9 cellular contexts compared by ENCODE assay signal in genomic region chr15:64180235-64180824, GRCh38. TPM values are rescaled to one million over a fixed set of nuclear protein-coding genes. Genes with fewer than 3 reads are reported as not detected.
DNase-seq lines count a peak whose midpoint lies in the region; ATAC-seq, FAIRE-seq and TF ChIP-seq lines count a peak whose summit lies in the region.
"Had no signal": no experiment of that assay in that cellular context is flagged by ENCODE, and none has a peak within 500 bp of the region (broad histone marks: within the 10 kb centered on the region; RNA-seq: fewer than 3 reads in every experiment).

No MANE protein-coding gene starts in this region.

- no peak for TF ChIP-seq POLR2A in endothelial cell of umbilical vein (IDR thresholded peaks at IDR 0.05; ENCODE audit: low read depth, low read length)

- no peak overlapping the region for H3K9ac ChIP-seq in endothelial cell of umbilical vein (replicated peaks; ENCODE audit: extremely low read depth, insufficient read depth, low read length)

- H3K27ac ChIP-seq in endothelial cell of umbilical vein (ENCODE audit: insufficient read depth, low read depth, low read length) = no peak overlapping the region
- H3K27ac ChIP-seq: upper lobe of left lung had no signal

- POLR2A ChIA-PET in endothelial cell of umbilical vein (lab: Charles Lee) = no interaction called here

- peak overlapping the region; percentile 13; the same call in 1 of the 2 replicates for H3K4me3 ChIP-seq in BE2C (ENCODE audit: low read depth, low read length)
- no peak overlapping the region for H3K4me3 ChIP-seq in endothelial cell of umbilical vein (replicated peaks in 1 of 3; ENCODE audit: insufficient read depth in 1 of 3, low read depth in 1 of 3, low read length in 3 of 3)
- H3K4me3 ChIP-seq: upper lobe of left lung had no signal

- H3K9me3 ChIP-seq in BE2C (no peaks in the 10 kb centered on the region), endothelial cell of umbilical vein (replicated peaks; ENCODE audit: control insufficient read depth, insufficient read depth, low read length) (no peaks in the 10 kb centered on the region)
- H3K9me3 ChIP-seq: upper lobe of left lung had no signal

- dilution Hi-C loops in endothelial cell of umbilical vein (cut with MboI; ENCODE audit: extremely low pct_ligation_motif_present, low sequenced_read_pairs) = no loop called here

- TF ChIP-seq CTCF in BE2C (IDR thresholded peaks at IDR 0.05; ENCODE audit: low read depth, low read length) = no peak
- no peak for TF ChIP-seq CTCF in endothelial cell of umbilical vein (IDR thresholded peaks at IDR 0.05; ENCODE audit: extremely low read depth in 1 of 2, insufficient read depth in 1 of 2, low read depth in 1 of 2, low read length in 2 of 2)

- H3K9me1 ChIP-seq in endothelial cell of umbilical vein (replicated peaks; ENCODE audit: control insufficient read depth, extremely low read depth, insufficient read depth, low read length) = no peaks in the 10 kb centered on the region

- no peak for FAIRE-seq in endothelial cell of umbilical vein (lab: Jason Lieb, UNC)

- no peak overlapping the region for H3K27ac Mint-ChIP-seq in stimulated activated naive CD8-positive, alpha-beta T cell treated with anti-CD3 and anti-CD28 coated beads, Interleukin-15, amount 100 ng/mL, for 72 hours

- no peaks in the 10 kb centered on the region for H4K20me1 ChIP-seq in endothelial cell of umbilical vein (replicated peaks; ENCODE audit: control insufficient read depth, extremely low read depth, insufficient read depth, low read length)

- H3K79me2 ChIP-seq in endothelial cell of umbilical vein (ENCODE audit: control insufficient read depth, insufficient read depth, low read length) = no peaks in the 10 kb centered on the region

- H3K4me3 Mint-ChIP-seq in stimulated activated naive CD8-positive, alpha-beta T cell treated with anti-CD3 and anti-CD28 coated beads, Interleukin-15, amount 100 ng/mL, for 72 hours = no peak overlapping the region

- no peak overlapping the region for H2AFZ ChIP-seq in endothelial cell of umbilical vein (ENCODE audit: low read depth, low read length)

- CTCF ChIA-PET in endothelial cell of umbilical vein (lab: Charles Lee) = no interaction called here

- H3K4me1 ChIP-seq in BE2C (peaks cover 12% of the 10 kb centered on the region; the same call in 1 of the 2 replicates), endothelial cell of umbilical vein (ENCODE audit: control insufficient read depth, extremely low read depth, insufficient read depth, low read length) (no peaks in the 10 kb centered on the region)
- H3K4me1 ChIP-seq: upper lobe of left lung had no signal

- H3K4me2 ChIP-seq in endothelial cell of umbilical vein (ENCODE audit: insufficient read depth, low read length) = no peak overlapping the region

- H3K27me3 ChIP-seq in BE2C (no peaks in the 10 kb centered on the region), endothelial cell of umbilical vein (ENCODE audit: control insufficient read depth in 2 of 2, insufficient read depth in 2 of 2, low read length in 2 of 2) (no peaks in the 10 kb centered on the region)
- H3K27me3 ChIP-seq: upper lobe of left lung had no signal

- H3K36me3 ChIP-seq in BE2C (peaks cover 3% of the 10 kb centered on the region; the same call in 1 of the 2 replicates), endothelial cell of umbilical vein (ENCODE audit: control insufficient read depth in 2 of 2, extremely low read depth in 1 of 2, insufficient read depth in 2 of 2, low read length in 2 of 2) (peaks cover 5 to 16% of the 10 kb centered on the region in 2 experiments)

- H3K4me1 Mint-ChIP-seq in stimulated activated naive CD8-positive, alpha-beta T cell treated with anti-CD3 and anti-CD28 coated beads, Interleukin-15, amount 100 ng/mL, for 72 hours = no peaks in the 10 kb centered on the region

- no TSS peak for BruUV-seq in endothelial cell of umbilical vein (replicated peaks; lab: Mats Ljungman, UMichigan)

- no peaks in the 10 kb centered on the region for H3K27me3 Mint-ChIP-seq in stimulated activated naive CD8-positive, alpha-beta T cell treated with anti-CD3 and anti-CD28 coated beads, Interleukin-15, amount 100 ng/mL, for 72 hours

- H3K9me3 Mint-ChIP-seq in stimulated activated naive CD8-positive, alpha-beta T cell treated with anti-CD3 and anti-CD28 coated beads, Interleukin-15, amount 100 ng/mL, for 72 hours = no peaks in the 10 kb centered on the region

- ATAC-seq in GM19397 (IDR thresholded peaks at IDR 0.05; ENCODE audit: unreplicated experiment) = peak; percentile 67
- ATAC-seq in stimulated activated naive CD8-positive, alpha-beta T cell treated with anti-CD3 and anti-CD28 coated beads, Interleukin-15, amount 100 ng/mL, for 72 hours = no peak

- DNase-seq in BE2C (peak; percentile 76), NCI-H1092 (lab: John Stamatoyannopoulos, UW) (peak; percentile 18), endothelial cell of umbilical vein (ENCODE audit: low read depth, low spot score) (peak; percentile 16), DMS153 treated with DMSO at 0.1 percent for 48 hours (lab: John Stamatoyannopoulos, UW; ENCODE audit: unreplicated experiment) (no peak), T1000 (lab: John Stamatoyannopoulos, UW) (no peak), NCI-H510A treated with DMSO at 0.1 percent for 48 hours (lab: John Stamatoyannopoulos, UW) (no peak)
- DNase-seq in stimulated activated naive CD8-positive, alpha-beta T cell treated with anti-CD3 and anti-CD28 coated beads, Interleukin-15, amount 100 ng/mL, for 72 hours = no peak
- DNase-seq: upper lobe of left lung had no signal

- intact Hi-C loops in endothelial cell of umbilical vein (cut with micrococcal nuclease) = no loop called here

TF ChIP-seq in endothelial cell of umbilical vein, 7 proteins besides CTCF, POLR2A, EP300 and RAD21:
- TF ChIP-seq EZH2 (IDR thresholded peaks at IDR 0.05; ENCODE audit: borderline replicate concordance, low read depth, low read length, severe bottlenecking) (no peak), MAX (IDR thresholded peaks at IDR 0.05; ENCODE audit: insufficient read depth, insufficient read length) (no peak)

RNA-seq across cellular contexts. Expression of gene PPIB, which starts 17.5 kb away (rescaled TPM):
- polyA plus RNA-seq in BE2C (2012; ENCODE audit: insufficient read depth, insufficient read length, low read depth) = 1,035 TPM
- total RNA-seq in endothelial cell of umbilical vein = 818 and 840 TPM in 2 replicates
- polyA plus RNA-seq in endothelial cell of umbilical vein = 1,157 and 1,240 TPM in 2 replicates
- polyA plus RNA-seq in endothelial cell of umbilical vein (2011; cell fraction: cytosol; rRNA removed) = 1,469 and 1,568 TPM in 2 replicates
- polyA plus RNA-seq in endothelial cell of umbilical vein (2011; cell fraction: nucleus; rRNA removed) = 547 and 579 TPM in 2 replicates
- 798 and 832 TPM in 2 replicates for polyA plus RNA-seq in endothelial cell of umbilical vein (2012)
- 564 and 566 TPM in 2 replicates for polyA minus RNA-seq in endothelial cell of umbilical vein
- polyA minus RNA-seq in endothelial cell of umbilical vein (2011; cell fraction: cytosol; rRNA and poly(A)+ RNA removed) = 260 TPM
- 61.5 and 75.7 TPM in 2 replicates for polyA minus RNA-seq in endothelial cell of umbilical vein (2011; cell fraction: nucleus; rRNA and poly(A)+ RNA removed)

RNA-seq across cellular contexts. Expression of gene SNX22, which starts 28.8 kb away (rescaled TPM):
- 2.1 TPM for polyA plus RNA-seq in BE2C (2012; ENCODE audit: insufficient read depth, insufficient read length, low read depth)
- 0.14 and 0.73 TPM in 2 replicates for total RNA-seq in endothelial cell of umbilical vein
- 0.14 and 0.18 TPM in 2 replicates for polyA plus RNA-seq in endothelial cell of umbilical vein
- polyA plus RNA-seq in endothelial cell of umbilical vein (2011; cell fraction: cytosol; rRNA removed) = 0.10 and 0.13 TPM in 2 replicates
- polyA plus RNA-seq in endothelial cell of umbilical vein (2011; cell fraction: nucleus; rRNA removed) = 0.38 and 0.40 TPM in 2 replicates
- polyA plus RNA-seq in endothelial cell of umbilical vein (2012) = 1.2 and 1.5 TPM in 2 replicates
- polyA minus RNA-seq in endothelial cell of umbilical vein = 0.19 and 0.34 TPM in 2 replicates
- not detected for polyA minus RNA-seq in endothelial cell of umbilical vein (2011; cell fraction: cytosol; rRNA and poly(A)+ RNA removed)
- 0.19 and 0.67 TPM in 2 replicates for polyA minus RNA-seq in endothelial cell of umbilical vein (2011; cell fraction: nucleus; rRNA and poly(A)+ RNA removed)

Comparison
In these comparisons a context has a peak if more than half of its experiments do, and no peak if none do; other contexts are left out.
1. DNase-seq: peak in BE2C (single experiment), NCI-H1092 (single experiment) and endothelial cell of umbilical vein (single experiment); none in DMS153 treated with DMSO at 0.1 percent for 48 hours (single experiment), stimulated activated naive CD8-positive, alpha-beta T cell treated with anti-CD3 and anti-CD28 coated beads, Interleukin-15, amount 100 ng/mL, for 72 hours (0 of 2), T1000 (single experiment) and NCI-H510A treated with DMSO at 0.1 percent for 48 hours (single experiment).